In genomic region chr9:32572900-32573523, GRCh38 we compare ENCODE assay signal across 8 cellular contexts. TPM values are rescaled to one million over a fixed set of nuclear protein-coding genes. Genes with fewer than 3 reads are reported as not detected.
A peak's percentile ranks its signal among the peaks of the same experiment; 100 is the strongest.
DNase-seq lines count a peak whose midpoint lies in the region; TF ChIP-seq lines count a peak whose summit lies in the region.

NDUFB6 (minus strand) TSS chr9:32573159; CDS start chr9:32573060, 99 bp downstream.

- H3K9me3 ChIP-seq in H9 (ENCODE audit: control insufficient read depth, low read depth, low read length) (no peaks in the 10 kb centered on the region), MG63 (no peaks in the 10 kb centered on the region), neural cell (ENCODE audit: low read length) (no peaks in the 10 kb centered on the region), stomach (no peaks in the 10 kb centered on the region)

- no peaks in the 10 kb centered on the region for H3K9me2 ChIP-seq in neural cell (ENCODE audit: insufficient read depth, low read length)

- no peak within 1 kb of the TSS for H2BK20ac ChIP-seq in H9 (ENCODE audit: low read depth, low read length, poor library complexity, severe bottlenecking)

- no peak within 1 kb of the TSS for H3K56ac ChIP-seq in H9 (ENCODE audit: insufficient read length, low read depth, low read length)

- H4K91ac ChIP-seq in H9 (ENCODE audit: insufficient read length, low read depth, low read length) = no peak within 1 kb of the TSS

- TF ChIP-seq POLR2A in stomach (IDR thresholded peaks at IDR 0.05) = peak in 1 of 4 donors; percentile 65

- no peaks in the 10 kb centered on the region for H3K4me1 ChIP-seq in H9 (ENCODE audit: insufficient read depth, low read length)
- peaks cover 0 to 38% (median 22%) of the 10 kb centered on the region in 4 donors for H3K4me1 ChIP-seq in stomach

- H3K23ac ChIP-seq in H9 (ENCODE audit: insufficient read length, low read depth, low read length) = no peak within 1 kb of the TSS

- H2AK5ac ChIP-seq in H9 (ENCODE audit: insufficient read length, low read length) = no peak within 1 kb of the TSS

- no peak within 1 kb of the TSS; the same call in 1 of the 2 replicates for H3K4ac ChIP-seq in H9 (ENCODE audit: low read depth, low read length)

- H4K5ac ChIP-seq in H9 (ENCODE audit: insufficient read length, low read depth, low read length) = no peak within 1 kb of the TSS

- peak within 1 kb of the TSS; percentile 64; the same call in 1 of the 2 replicates for H3K14ac ChIP-seq in H9 (ENCODE audit: insufficient read depth, low read length)

- peak within 1 kb of the TSS; percentile 70 for H3K4me2 ChIP-seq in H9 (ENCODE audit: insufficient read depth, insufficient read length, low read length)
- peak within 1 kb of the TSS; percentile 86 for H3K4me2 ChIP-seq in neural cell (ENCODE audit: low read length)

- H3K9ac ChIP-seq in H9 (ENCODE audit: extremely low read depth, insufficient read length, low read length) (peak within 1 kb of the TSS; percentile 85), neural cell (ENCODE audit: low read length) (peak within 1 kb of the TSS; percentile 76)

- H3K79me2 ChIP-seq in H9 (ENCODE audit: insufficient read depth, low read length) (peaks cover 9% of the 10 kb centered on the region; the same call in 1 of the 2 replicates), neural cell (replicated peaks; ENCODE audit: insufficient read depth, low read length) (peaks cover 25% of the 10 kb centered on the region)

- H2AFZ ChIP-seq in H9 (ENCODE audit: low read length) = no peak within 1 kb of the TSS
- peak within 1 kb of the TSS; percentile 98 for H2AFZ ChIP-seq in neural cell (ENCODE audit: low read depth, low read length)

- H3K18ac ChIP-seq in H9 (ENCODE audit: insufficient read length, low read depth, low read length) = peak within 1 kb of the TSS; percentile 81

- H3K27me3 ChIP-seq in H9 (ENCODE audit: insufficient read depth, low read length) = no peaks in the 10 kb centered on the region
- H3K27me3 ChIP-seq in MG63 = no peaks in the 10 kb centered on the region
- H3K27me3 ChIP-seq in neural cell (ENCODE audit: insufficient read depth, low read depth, low read length) = no peaks in the 10 kb centered on the region
- no peaks in the 10 kb centered on the region for H3K27me3 ChIP-seq in stomach

- H3K79me1 ChIP-seq in H9 (ENCODE audit: insufficient read depth, low read depth, low read length, poor library complexity, severe bottlenecking) = peaks cover 3% of the 10 kb centered on the region

- no peak within 1 kb of the TSS for H2BK5ac ChIP-seq in H9 (ENCODE audit: insufficient read length, low read length)

- peak within 1 kb of the TSS; percentile 83 for H2BK120ac ChIP-seq in H9 (ENCODE audit: low read depth, low read length, poor library complexity, severe bottlenecking)

- DNase-seq in ELF-1 (ENCODE audit: low read depth, low spot score) (peak; percentile 93), H9 (peak; percentile 95), MG63 (peak; percentile 91), SHP77 treated with DMSO at 0.1 percent for 48 hours (lab: John Stamatoyannopoulos, UW) (peak; percentile 73), fibroblast of the aortic adventitia (ENCODE audit: low read depth) (peak; percentile 92), stomach (peak; percentile 95)
- DNase-seq in activated effector memory CD4-positive, alpha-beta T cell treated with anti-CD3 and anti-CD28 coated beads, Interleukin-2, amount 50 U/mL, for 16 hours = peak; percentile 98

- no peak within 1 kb of the TSS for H2BK15ac ChIP-seq in H9 (ENCODE audit: low read depth, low read length)

- H3K27me3 Mint-ChIP-seq in H9 (ENCODE audit: low read depth) = peaks cover 1% of the 10 kb centered on the region; the same call in 1 of the 2 replicates

- no peak for TF ChIP-seq RAD21 in neural cell (conservative IDR thresholded peaks at IDR 0.05)

- H3K9me3 Mint-ChIP-seq in H9 = no peaks in the 10 kb centered on the region

- H3K27ac Mint-ChIP-seq in H9 = peak within 1 kb of the TSS; percentile 98 to 99 (median 99)

- H4K20me1 ChIP-seq in H9 (ENCODE audit: control insufficient read depth, insufficient read depth, insufficient read length) = no peaks in the 10 kb centered on the region
- H4K20me1 ChIP-seq in neural cell (ENCODE audit: insufficient read depth) = no peaks in the 10 kb centered on the region

- peaks cover 5% of the 10 kb centered on the region for H3K23me2 ChIP-seq in H9 (ENCODE audit: insufficient read length, low read depth, low read length, poor library complexity, severe bottlenecking)

- 0 out of 2 replicates have a peak, but pooled peaks cover 3% of the 10 kb centered on the region for H3K36me3 ChIP-seq in MG63
- H3K36me3 ChIP-seq in neural cell (ENCODE audit: insufficient read depth, low read length) = no peaks in the 10 kb centered on the region
- peaks cover 0 to 21% (median 15%) of the 10 kb centered on the region in 4 donors for H3K36me3 ChIP-seq in stomach

- H3F3A ChIP-seq in neural cell (ENCODE audit: insufficient read depth, low read length, poor library complexity, severe bottlenecking) = peaks cover 5% of the 10 kb centered on the region

- no peak within 1 kb of the TSS for H2BK12ac ChIP-seq in H9 (ENCODE audit: insufficient read length, low read depth, low read length)

- H4K8ac ChIP-seq in H9 (replicated peaks; ENCODE audit: insufficient read length, low read depth, low read length) = no peak within 1 kb of the TSS

- TF ChIP-seq CTCF in H9 (conservative IDR thresholded peaks at IDR 0.05) = no peak
- TF ChIP-seq CTCF in fibroblast of the aortic adventitia (IDR thresholded peaks at IDR 0.05; ENCODE audit: insufficient read depth, low read length) = no peak
- no peak for TF ChIP-seq CTCF in neural cell (IDR thresholded peaks at IDR 0.05; ENCODE audit: poor library complexity, severe bottlenecking)
- TF ChIP-seq CTCF in stomach (IDR thresholded peaks at IDR 0.05) = no peak

- peaks cover 9 to 15% of the 10 kb centered on the region in 2 experiments for H3K4me1 Mint-ChIP-seq in H9

- H3K4me3 ChIP-seq in MG63 (peak within 1 kb of the TSS; percentile 86), fibroblast of the aortic adventitia (ENCODE audit: low read depth, low read length) (peak within 1 kb of the TSS; percentile 100), neural cell (ENCODE audit: low read length) (peak within 1 kb of the TSS; percentile 85), stomach (peak within 1 kb of the TSS; percentile 73 to 98 (median 79))

- H3K4me3 Mint-ChIP-seq in H9 = peak within 1 kb of the TSS; percentile 99 to 100

- H3K27ac ChIP-seq in H9 (ENCODE audit: insufficient read length, low read depth, low read length) (peak within 1 kb of the TSS; percentile 53), neural cell (ENCODE audit: low read length) (peak within 1 kb of the TSS; percentile 90), stomach (peak within 1 kb of the TSS; percentile 91 to 98 (median 93))

- TF ChIP-seq EP300 in neural cell (conservative IDR thresholded peaks at IDR 0.05; ENCODE audit: poor library complexity, severe bottlenecking) = peak; percentile 64
- TF ChIP-seq EP300 in stomach (IDR thresholded peaks at IDR 0.05) = no peak

- no CpG with 5 or more reads among the region's 36 CpGs for WGBS in H9 (ENCODE audit: extremely low coverage, insufficient read length, low lambda C conversion rate)
- 0% methylated on average over 36 of the region's 36 CpGs for WGBS in stomach, 5 donors

- H3K36me3 Mint-ChIP-seq in H9 (ENCODE audit: insufficient read depth in 1 of 3, low read depth in 3 of 3) = peaks cover 9 to 10% (median 9%) of the 10 kb centered on the region in 3 experiments; a peak in 6 of 7 replicates

- intact Hi-C loops in stomach (cut with DNase I; ENCODE audit: low total_unique reads) = no loop called here

- no peak within 1 kb of the TSS for H3T11ph ChIP-seq in H9 (ENCODE audit: low read length)

TF ChIP-seq in neural cell, 6 proteins besides CTCF, POLR2A, EP300 and RAD21:
- TF ChIP-seq POLR2AphosphoS5 (IDR thresholded peaks at IDR 0.05) (peak; percentile 99), REST (IDR thresholded peaks at IDR 0.05; ENCODE audit: borderline replicate concordance) (peak; percentile 88), SMC3 (conservative IDR thresholded peaks at IDR 0.05; ENCODE audit: poor library complexity) (no peak), EZH2 (IDR thresholded peaks at IDR 0.05; ENCODE audit: borderline replicate concordance, insufficient read depth, low read length, poor library complexity, severe bottlenecking) (no peak), MXI1 (conservative IDR thresholded peaks at IDR 0.05; ENCODE audit: poor library complexity, severe bottlenecking) (peak; percentile 83), TAF1 (IDR thresholded peaks at IDR 0.05; ENCODE audit: low read depth) (peak; percentile 90)

RNA-seq across cellular contexts. Expression of gene NDUFB6, which starts in this region (rescaled TPM):
- 60.2 and 66.4 TPM in 2 replicates for total RNA-seq in H9 (2021)
- total RNA-seq in MG63 (2014; rRNA removed; shearing (Covaris generic); ENCODE audit: low replicate concordance) = 77.0 and 86.4 TPM in 2 replicates
- 39.2 and 63.0 TPM in 2 replicates for total RNA-seq in fibroblast of the aortic adventitia (ENCODE audit: low replicate concordance)
- 131 and 148 TPM in 2 replicates for polyA plus RNA-seq in neural cell
- polyA minus RNA-seq in neural cell = 33.6 and 37.2 TPM in 2 replicates
- 10 to 100 TPM in 4 of 5 donors, 1 to 10 TPM in 1; 1.2 to 94.7 (median 43.3) TPM for total RNA-seq in stomach
- polyA plus RNA-seq in stomach = 10 to 100 TPM; 41.1 to 63.6 (median 46.4) TPM

Comparison
In these comparisons a context has a peak if more than half of its experiments do, and no peak if none do; other contexts are left out.
1. Peak in every context shown above with its lines: DNase-seq, H3K4me3 ChIP-seq and H3K27ac ChIP-seq.